ENCODE assay signal across 19 cellular contexts in the genomic region with DNA sequence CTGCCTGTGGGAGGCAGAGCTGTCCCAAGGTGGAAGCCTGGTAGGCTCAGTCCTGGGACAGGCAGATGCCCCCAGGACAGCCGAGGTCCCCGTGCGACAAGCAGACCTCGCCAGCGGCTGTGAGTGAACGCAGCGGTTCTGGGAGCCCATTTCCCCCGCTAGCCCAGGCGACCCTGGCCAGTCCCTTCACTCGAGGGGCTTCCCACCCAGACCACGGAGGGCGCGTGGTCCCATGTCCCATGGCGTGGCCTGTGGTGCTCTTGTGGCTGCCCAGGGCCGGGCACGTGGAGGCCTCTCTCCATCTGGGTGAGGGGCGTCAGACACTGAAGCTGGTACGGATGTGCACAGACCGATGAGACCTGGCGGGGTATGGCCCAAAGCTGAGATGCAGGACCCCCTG.
"Had no signal": no experiment of that assay in that cellular context is flagged by ENCODE, and none has a peak within 500 bp of the region (broad histone marks: within the 10 kb centered on the region; RNA-seq: fewer than 3 reads in every experiment).

No MANE protein-coding gene starts in this region.

- ATAC-seq: left colon; left ventricle myocardium superior; stimulated activated memory B cell treated with anti-CD40 and anti-IgM and Interleukin-4, amounts not matched to agents 10 μg/mL and 1 μg/mL and 100 μg/mL, for 72 hours; upper lobe of right lung had no signal

- H3K27ac ChIP-seq: dorsolateral prefrontal cortex, ovary, right atrium auricular region, testis, tibial nerve, upper lobe of right lung had no signal

- H3K9me3 ChIP-seq: ovary, right atrium auricular region, testis, tibial nerve, upper lobe of right lung had no signal

- H3K27me3 ChIP-seq: ovary, right atrium auricular region, testis had no signal

- H3K36me3 ChIP-seq: ovary, right atrium auricular region, tibial nerve, upper lobe of right lung had no signal

- H3K4me1 ChIP-seq: testis had no signal

- H3K4me3 ChIP-seq: dorsolateral prefrontal cortex, lung, ovary, right atrium auricular region, smooth muscle cell, testis, tibial nerve, upper lobe of right lung had no signal

- DNase-seq: central memory CD4-positive, alpha-beta T cell; cortex of kidney; dorsolateral prefrontal cortex; effector CD8-positive, alpha-beta T cell; foreskin melanocyte; head of caudate nucleus; left colon; mesenchymal stem cell; midbrain; ovary; stimulated activated CD4-positive, alpha-beta T cell treated with anti-CD3 and anti-CD28 coated beads, Interleukin-4, amount 100 ng/mL, for 1 hour; testis; upper lobe of right lung had no signal
